ENCODE assay signal across 8 cellular contexts in genomic region chr12:123602651-123603195, GRCh38. TPM values are rescaled to one million over a fixed set of nuclear protein-coding genes. Genes with fewer than 3 reads are reported as not detected.
DNase-seq lines count a peak whose midpoint lies in the region; ATAC-seq and TF ChIP-seq lines count a peak whose summit lies in the region.

No MANE protein-coding gene starts in this region.

- H3K4me2 ChIP-seq in MM.1S (ENCODE audit: low read depth, low read length), result peak overlapping the region; percentile 76
- H3K4me2 ChIP-seq in mesenchymal stem cell (ENCODE audit: low read length, poor library complexity, severe bottlenecking), result peak overlapping the region; percentile 88

- H2BK5ac ChIP-seq in mesenchymal stem cell (ENCODE audit: low read depth, low read length, poor library complexity, severe bottlenecking), result no peak overlapping the region

- H3K18ac ChIP-seq in mesenchymal stem cell (ENCODE audit: low read depth in 1 of 2, low read length in 2 of 2), result no peak overlapping the region

- intact Hi-C loops in body of pancreas (cut with DNase I), result no loop called here

- 0 out of 2 replicates have a peak, but pooled peaks cover 5% of the 10 kb centered on the region for H3K36me3 ChIP-seq in MM.1S (replicated peaks; ENCODE audit: insufficient read depth, low read length)
- peaks cover 0 to 13% of the 10 kb centered on the region in 2 donors for H3K36me3 ChIP-seq in body of pancreas (replicated peaks in 1 of 2; ENCODE audit: insufficient read depth in 1 of 2, low read depth in 2 of 2)
- peaks cover 30 to 52% of the 10 kb centered on the region in 2 experiments for H3K36me3 ChIP-seq in mesenchymal stem cell (ENCODE audit: control insufficient read depth in 1 of 2, insufficient read depth in 2 of 2, low read depth in 1 of 2, low read length in 2 of 2)

- peaks cover 44% of the 10 kb centered on the region for H3K79me2 ChIP-seq in MM.1S (ENCODE audit: low read length)

- H4K91ac ChIP-seq in mesenchymal stem cell (ENCODE audit: low read length), result no peak overlapping the region

- H3K14ac ChIP-seq in mesenchymal stem cell (ENCODE audit: low read length in 2 of 2), result no peak overlapping the region

- DNase-seq in GM03348 (ENCODE audit: low spot score), result peak; percentile 17
- peak; percentile 9 for DNase-seq in MM.1S
- no peak for DNase-seq in body of pancreas
- DNase-seq in mesenchymal stem cell, result peak; percentile 43
- no peak for DNase-seq in NCI-H187 treated with DMSO at 0.1 percent for 48 hours (lab: John Stamatoyannopoulos, UW)
- no peak for DNase-seq in Ammon's horn (ENCODE audit: low spot score)

- no peaks in the 10 kb centered on the region for H4K20me1 ChIP-seq in MM.1S (ENCODE audit: insufficient read depth, low read length)

- peak overlapping the region; percentile 87 for H3K4me3 ChIP-seq in MM.1S (ENCODE audit: low read length)
- H3K4me3 ChIP-seq in body of pancreas, result peak overlapping the region; percentile 64 to 96
- peak overlapping the region; percentile 100 for H3K4me3 ChIP-seq in mesenchymal stem cell (ENCODE audit: insufficient read depth in 1 of 2, low read depth in 1 of 2, low read length in 2 of 2)

- H2BK15ac ChIP-seq in mesenchymal stem cell (ENCODE audit: low read depth, poor library complexity, severe bottlenecking), result no peak overlapping the region

- H2BK120ac ChIP-seq in mesenchymal stem cell (ENCODE audit: low read depth, low read length), result no peak overlapping the region

- 5 to 11% methylated on average over 7 of the region's 7 CpGs for WGBS in body of pancreas, 2 donors
- WGBS in mesenchymal stem cell, result 19% methylated on average over 7 of the region's 7 CpGs

- H3K9ac ChIP-seq in MM.1S (ENCODE audit: low read length) (peak overlapping the region; percentile 83; the same call in 1 of the 2 replicates), mesenchymal stem cell (ENCODE audit: low read length) (peak overlapping the region; percentile 97)

- H3K79me1 ChIP-seq in mesenchymal stem cell (replicated peaks; ENCODE audit: low read length, poor library complexity, severe bottlenecking), result peaks cover 34% of the 10 kb centered on the region

- H2BK12ac ChIP-seq in mesenchymal stem cell (ENCODE audit: low read length in 2 of 2), result no peak overlapping the region

- TF ChIP-seq CTCF in MM.1S (IDR thresholded peaks at IDR 0.05; ENCODE audit: low read length) (no peak), body of pancreas (IDR thresholded peaks at IDR 0.05) (no peak)

- ATAC-seq in body of pancreas, result no peak
- ATAC-seq in HG03439 (IDR thresholded peaks at IDR 0.05; ENCODE audit: unreplicated experiment), result no peak
- ATAC-seq in GM18867 (IDR thresholded peaks at IDR 0.05; ENCODE audit: unreplicated experiment), result no peak

- no peak overlapping the region for H2AK5ac ChIP-seq in mesenchymal stem cell (ENCODE audit: low read length, severe bottlenecking)

- H3F3A ChIP-seq in MM.1S (ENCODE audit: insufficient read depth, low read length), result peaks cover 3% of the 10 kb centered on the region

- no peak for TF ChIP-seq POLR2A in body of pancreas (IDR thresholded peaks at IDR 0.05)

- H3K23ac ChIP-seq in mesenchymal stem cell (ENCODE audit: low read length in 2 of 2), result no peak overlapping the region

- peak overlapping the region; percentile 100 for H4K8ac ChIP-seq in mesenchymal stem cell (ENCODE audit: low read length)

- H3K9me3 ChIP-seq in MM.1S (replicated peaks; ENCODE audit: insufficient read depth, low read length) (no peaks in the 10 kb centered on the region), body of pancreas (no peaks in the 10 kb centered on the region), mesenchymal stem cell (ENCODE audit: control insufficient read depth, low read length) (no peaks in the 10 kb centered on the region)

- no peaks in the 10 kb centered on the region for H3K9me2 ChIP-seq in MM.1S (replicated peaks; ENCODE audit: insufficient read depth, low read length)

- H3K4me1 ChIP-seq in MM.1S (ENCODE audit: low read length) (peaks cover 5% of the 10 kb centered on the region), body of pancreas (peaks cover 23% of the 10 kb centered on the region), mesenchymal stem cell (ENCODE audit: control insufficient read depth, insufficient read depth, low read depth, low read length) (peaks cover 11% of the 10 kb centered on the region)

- H2AFZ ChIP-seq in MM.1S (ENCODE audit: low read length) (peak overlapping the region; percentile 92; the same call in 1 of the 2 replicates), mesenchymal stem cell (ENCODE audit: low read depth, low read length) (peak overlapping the region; percentile 62)

- peak overlapping the region; percentile 46 to 66 for H3K4ac ChIP-seq in mesenchymal stem cell (ENCODE audit: low read depth in 1 of 2, low read length in 2 of 2)

- H3K27me3 ChIP-seq in MM.1S (replicated peaks; ENCODE audit: insufficient read depth, low read length), result no peaks in the 10 kb centered on the region
- no peaks in the 10 kb centered on the region for H3K27me3 ChIP-seq in body of pancreas
- no peaks in the 10 kb centered on the region for H3K27me3 ChIP-seq in mesenchymal stem cell (ENCODE audit: control insufficient read depth in 1 of 2, insufficient read depth in 1 of 2, low read length in 2 of 2)

- H3K27ac ChIP-seq in MM.1S (ENCODE audit: low read length) (peak overlapping the region; percentile 73; the same call in 1 of the 2 replicates), body of pancreas (peak overlapping the region in 2 of 4 donors; percentile 85 to 89), mesenchymal stem cell (ENCODE audit: low read length, poor library complexity, severe bottlenecking) (peak overlapping the region; percentile 4)

RNA-seq across cellular contexts. Expression of gene DDX55, which starts 0.8 kb away (rescaled TPM):
- 10 to 100 TPM; 16.1 to 30.3 TPM for total RNA-seq in body of pancreas
- polyA plus RNA-seq in mesenchymal stem cell (2013, experiment 1 of 2), result 14.8 TPM
- polyA plus RNA-seq in mesenchymal stem cell (2013, experiment 2 of 2), result 14.3 TPM

RNA-seq across cellular contexts. Expression of gene TMED2, which starts 18.4 kb away (rescaled TPM):
- total RNA-seq in body of pancreas, result 100 to 1,000 TPM in 1 of 2 donors, 10 to 100 TPM in 1; 89.7 to 127 TPM
- polyA plus RNA-seq in mesenchymal stem cell (2013, experiment 1 of 2), result 214 TPM
- 223 TPM for polyA plus RNA-seq in mesenchymal stem cell (2013, experiment 2 of 2)

RNA-seq across cellular contexts. Expression of gene EIF2B1, which starts 30.8 kb away (rescaled TPM):
- 100 to 1,000 TPM in 1 of 2 donors, 10 to 100 TPM in 1; 58.9 to 182 TPM for total RNA-seq in body of pancreas
- 28.0 TPM for polyA plus RNA-seq in mesenchymal stem cell (2013, experiment 1 of 2)
- 29.6 TPM for polyA plus RNA-seq in mesenchymal stem cell (2013, experiment 2 of 2)

RNA-seq across cellular contexts. Expression of gene GTF2H3, which starts 30.9 kb away (rescaled TPM):
- total RNA-seq in body of pancreas, result 10 to 100 TPM in 1 of 2 donors, 1 to 10 TPM in 1; 8.6 to 16.2 TPM
- polyA plus RNA-seq in mesenchymal stem cell (2013, experiment 1 of 2), result 24.0 TPM
- polyA plus RNA-seq in mesenchymal stem cell (2013, experiment 2 of 2), result 24.3 TPM

Comparison
In these comparisons a context has a peak if more than half of its experiments do, and no peak if none do; other contexts are left out.
1. DNase-seq: peak in GM03348 (single experiment), MM.1S (single experiment) and mesenchymal stem cell (single experiment); none in body of pancreas (0 of 4), NCI-H187 treated with DMSO at 0.1 percent for 48 hours (single experiment) and Ammon's horn (single experiment).
2. Peak in every context shown above with its lines, with median percentiles within 50 percentile points of each other: H3K4me3 ChIP-seq.